ENCODE assay signal across 14 cellular contexts in the genomic region with DNA sequence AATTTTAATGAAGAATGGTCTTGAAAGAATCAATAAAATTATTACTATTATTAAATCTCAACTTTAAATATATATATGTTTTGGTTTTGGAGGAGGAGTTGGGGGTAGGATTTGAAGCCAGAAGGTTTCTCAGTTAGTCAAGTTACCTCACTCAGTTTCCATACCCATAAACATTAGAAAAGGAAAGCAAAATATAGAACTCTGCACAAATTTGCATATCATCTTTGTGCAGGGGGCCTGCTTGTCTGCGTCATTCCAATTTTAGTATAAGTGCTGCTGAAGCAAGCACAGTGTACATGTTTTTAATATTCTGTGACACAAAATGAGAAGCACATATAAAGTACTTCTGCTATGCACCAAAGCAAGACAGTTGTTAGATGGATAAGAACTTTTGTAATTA. TPM values are rescaled to one million over a fixed set of nuclear protein-coding genes. Genes with fewer than 3 reads are reported as not detected.
A peak's percentile ranks its signal among the peaks of the same experiment; 100 is the strongest.
DNase-seq lines count a peak whose midpoint lies in the region; ATAC-seq, FAIRE-seq and TF ChIP-seq lines count a peak whose summit lies in the region.
"Had no signal": no experiment of that assay in that cellular context is flagged by ENCODE, and none has a peak within 500 bp of the region (broad histone marks: within the 10 kb centered on the region; RNA-seq: fewer than 3 reads in every experiment).

No MANE protein-coding gene starts in this region.

- peak; percentile 94 for ATAC-seq in GM19351 (IDR thresholded peaks at IDR 0.05; ENCODE audit: unreplicated experiment)
- peak; percentile 87 for ATAC-seq in HG02642 (IDR thresholded peaks at IDR 0.05; ENCODE audit: poor library complexity, unreplicated experiment)
- peak; percentile 98 for ATAC-seq in HG03354 (IDR thresholded peaks at IDR 0.05; ENCODE audit: poor library complexity, severe bottlenecking, unreplicated experiment)
- no peak for ATAC-seq in natural killer cell
- ATAC-seq: activated T-helper 17 cell treated with anti-CD3 and anti-CD28 coated beads, Interleukin-2, amount 50 U/mL, for 72 hours; naive thymus-derived CD4-positive, alpha-beta T cell; Right ventricle myocardium inferior had no signal

- no peak for TF ChIP-seq POLR2A in GM12891 (IDR thresholded peaks at IDR 0.05; ENCODE audit: low read depth, low read length)

- intact Hi-C loops in natural killer cell (cut with micrococcal nuclease): no loop called here

- H3K4me1 Mint-ChIP-seq in natural killer cell: peaks cover 0 to 3% of the 10 kb centered on the region in 2 donors
- H3K4me1 Mint-ChIP-seq: activated T-helper 17 cell treated with anti-CD3 and anti-CD28 coated beads, Interleukin-2, amount 50 U/mL, for 72 hours had no signal

- H3K27me3 Mint-ChIP-seq in natural killer cell (ENCODE audit: low read depth in 2 of 2): no peaks in the 10 kb centered on the region
- H3K27me3 Mint-ChIP-seq: activated T-helper 17 cell treated with anti-CD3 and anti-CD28 coated beads, Interleukin-2, amount 50 U/mL, for 72 hours had no signal

- TF ChIP-seq CTCF in natural killer cell (IDR thresholded peaks at IDR 0.05): no peak

- DNase-seq in GM12891 (ENCODE audit: insufficient read length, low spot score) (peak; percentile 8), NCI-H82 (lab: John Stamatoyannopoulos, UW) (no peak), middle frontal gyrus (ENCODE audit: extremely low spot score, low spot score) (no peak), natural killer cell (no peak)
- no peak for DNase-seq in activated CD4-positive, alpha-beta T cell treated with anti-CD3 and anti-CD28 coated beads for 1 hour
- DNase-seq: activated CD4-positive, CD25-positive, alpha-beta regulatory T cell; naive thymus-derived CD4-positive, alpha-beta T cell had no signal

- no peak for FAIRE-seq in GM12891 (lab: Jason Lieb, UNC)
- FAIRE-seq: bronchial epithelial cell had no signal

- no peaks in the 10 kb centered on the region for H3K36me3 Mint-ChIP-seq in natural killer cell

- H3K9me3 Mint-ChIP-seq in natural killer cell: no peaks in the 10 kb centered on the region
- H3K9me3 Mint-ChIP-seq: activated T-helper 17 cell treated with anti-CD3 and anti-CD28 coated beads, Interleukin-2, amount 50 U/mL, for 72 hours had no signal

- H3K27ac Mint-ChIP-seq in natural killer cell: no peak overlapping the region
- H3K27ac Mint-ChIP-seq: activated T-helper 17 cell treated with anti-CD3 and anti-CD28 coated beads, Interleukin-2, amount 50 U/mL, for 72 hours; naive thymus-derived CD4-positive, alpha-beta T cell had no signal

- no peak overlapping the region for H3K4me3 Mint-ChIP-seq in natural killer cell
- H3K4me3 Mint-ChIP-seq: activated T-helper 17 cell treated with anti-CD3 and anti-CD28 coated beads, Interleukin-2, amount 50 U/mL, for 72 hours; naive thymus-derived CD4-positive, alpha-beta T cell had no signal

TF ChIP-seq in GM12891, 5 proteins besides CTCF, POLR2A, EP300 and RAD21:
- no peak for TF ChIP-seq PAX5 (IDR thresholded peaks at IDR 0.05; ENCODE audit: insufficient read depth, low read length, severe bottlenecking)
- 0 out of 2 replicates have a peak, but pooled peaks have one; percentile 20 for TF ChIP-seq POU2F2 (IDR thresholded peaks at IDR 0.05; ENCODE audit: low read depth, low read length)

RNA-seq across cellular contexts. Expression of a gene that starts 47.5 kb away (rescaled TPM):
- polyA plus RNA-seq in GM12891 (2012; ENCODE audit: low read depth, missing spikeins): not detected
- total RNA-seq in natural killer cell: not detected
- total RNA-seq: activated T-helper 17 cell treated with anti-CD3 and anti-CD28 coated beads, Interleukin-2, amount 50 U/mL, for 72 hours; bronchial epithelial cell; Daoy; naive thymus-derived CD4-positive, alpha-beta T cell had no signal
- polyA plus RNA-seq: naive thymus-derived CD4-positive, alpha-beta T cell had no signal

Comparison
In these comparisons a context has a peak if more than half of its experiments do, and no peak if none do; other contexts are left out.
1. ATAC-seq: peak in GM19351 (single experiment), HG02642 (single experiment) and HG03354 (single experiment); none in natural killer cell (0 of 3).